In genomic region chr1:48776400-48777218, GRCh38 we compare ENCODE assay signal across 8 cellular contexts. TPM values are rescaled to one million over a fixed set of nuclear protein-coding genes. Genes with fewer than 3 reads are reported as not detected.
A peak's percentile ranks its signal among the peaks of the same experiment; 100 is the strongest.
DNase-seq lines count a peak whose midpoint lies in the region; TF ChIP-seq lines count a peak whose summit lies in the region.

Gene BEND5, minus strand, starts transcription at chr1:48776891. Its CDS starts 60 bp downstream, at chr1:48776831.

- TF ChIP-seq CTCF in BJ (IDR thresholded peaks at IDR 0.05; ENCODE audit: insufficient read depth, low read depth, low read length): no peak
- no peak for TF ChIP-seq CTCF in sigmoid colon (IDR thresholded peaks at IDR 0.05)

- peaks cover 0 to 48% (median 36%) of the 10 kb centered on the region in 4 donors for H3K4me1 ChIP-seq in sigmoid colon

- DNase-seq in BJ (ENCODE audit: low read depth): no peak
- peak; percentile 8 for DNase-seq in HT1080 (ENCODE audit: low read depth)
- DNase-seq in RPMI7951 (ENCODE audit: low read depth): peak; percentile 46
- DNase-seq in amygdala (lab: John Stamatoyannopoulos, UW): peak in 54 of 56 donors; percentile 10 to 87 (median 63)
- peak; percentile 63 for DNase-seq in iPS DF 19.7 (ENCODE audit: low read depth, low spot score)
- DNase-seq in sigmoid colon: peak; percentile 80
- DNase-seq in HUDEP-2 (lab: John Stamatoyannopoulos, UW; ENCODE audit: unreplicated experiment in 76 of 76): no peak
- DNase-seq in A172 (ENCODE audit: low spot score): no peak

- H3K36me3 ChIP-seq in BJ (ENCODE audit: control insufficient read depth, insufficient read depth, low read length): no peaks in the 10 kb centered on the region
- H3K36me3 ChIP-seq in sigmoid colon: no peaks in the 10 kb centered on the region

- H3K4me3 ChIP-seq in BJ (ENCODE audit: low read depth, low read length) (peak within 1 kb of the TSS; percentile 21), sigmoid colon (peak within 1 kb of the TSS; percentile 75 to 97 (median 88))

- peak within 1 kb of the TSS; percentile 85 to 93 (median 86) for H3K27ac ChIP-seq in sigmoid colon

- TF ChIP-seq POLR2A in sigmoid colon (IDR thresholded peaks at IDR 0.05): no peak

- H3K27me3 ChIP-seq in BJ (ENCODE audit: control insufficient read depth, insufficient read depth, low read length): peaks cover 4% of the 10 kb centered on the region; the same call in 1 of the 2 replicates
- H3K27me3 ChIP-seq in sigmoid colon: no peaks in the 10 kb centered on the region

- no peak for TF ChIP-seq EP300 in sigmoid colon (IDR thresholded peaks at IDR 0.05)

- CTCF ChIA-PET in BJ (lab: Yijun Ruan, JAX): no interaction called here

- H3K9me3 ChIP-seq in sigmoid colon: no peaks in the 10 kb centered on the region

- WGBS in sigmoid colon, 2 donors: 1 to 2% methylated on average over 72 of the region's 72 CpGs

- intact Hi-C loops in sigmoid colon (cut with DNase I): no loop called here

- POLR2A ChIA-PET in BJ (lab: Charles Lee): interaction anchor here (0.7 kb wide), 1 partner anchor 1512 kb away, joined by 3 read pairs; no protein-coding TSS in a partner anchor

RNA-seq across cellular contexts. Expression of gene BEND5, which starts in this region (rescaled TPM):
- polyA plus RNA-seq in BJ (2011; rRNA removed): not detected in 2 replicates
- polyA minus RNA-seq in BJ (2011; rRNA and poly(A)+ RNA removed): not detected in 2 replicates
- total RNA-seq in HT1080 (2014; rRNA removed; shearing (Covaris generic)): 0.70 and 0.95 TPM in 2 replicates
- 1.2 and 1.3 TPM in 2 replicates for polyA plus RNA-seq in HT1080 (2015; cell fraction: cytosol; rRNA removed)
- 0.37 and 0.69 TPM in 2 replicates for polyA plus RNA-seq in HT1080 (2015; cell fraction: nucleus; rRNA removed)
- 1.6 and 1.8 TPM in 2 replicates for total RNA-seq in RPMI7951 (2014; rRNA removed; shearing (Covaris generic))
- total RNA-seq in sigmoid colon: 10 to 100 TPM; 10.9 to 12.7 (median 11.8) TPM
- polyA plus RNA-seq in sigmoid colon: 1 to 10 TPM; 1.6 to 6.2 (median 2.4) TPM
- not detected in 2 replicates for total RNA-seq in A172 (2014; rRNA removed; shearing (Covaris generic))

Comparison
In these comparisons a context has a peak if more than half of its experiments do, and no peak if none do; other contexts are left out.
1. DNase-seq: peak in HT1080 (single experiment), RPMI7951 (single experiment), amygdala (54 of 56), iPS DF 19.7 (single experiment) and sigmoid colon (single experiment); none in BJ (single experiment), HUDEP-2 (0 of 76) and A172 (single experiment).